20 cellular contexts compared by ENCODE assay signal in the genomic region with DNA sequence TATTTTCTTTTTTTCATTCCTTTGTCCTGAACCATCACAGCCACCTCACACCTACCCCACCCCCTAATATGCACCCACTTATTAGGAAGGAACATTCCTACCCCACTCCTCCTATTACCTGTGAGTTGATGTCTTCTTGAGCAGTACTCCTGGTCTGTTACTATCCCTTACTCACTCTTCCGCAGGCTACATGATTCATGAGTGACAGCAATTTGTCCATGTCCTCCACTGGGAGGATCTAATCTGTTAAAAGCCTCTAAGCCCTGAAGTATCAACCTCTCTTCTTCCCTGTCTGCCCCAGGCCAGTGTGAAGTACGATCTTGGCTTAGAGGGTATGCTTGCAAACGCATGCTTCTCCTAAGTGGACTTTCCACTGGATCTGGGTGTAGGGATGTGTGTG.
A peak's percentile ranks its signal among the peaks of the same experiment; 100 is the strongest.
DNase-seq lines count a peak whose midpoint lies in the region; ATAC-seq, FAIRE-seq and TF ChIP-seq lines count a peak whose summit lies in the region.
"Had no signal": no experiment of that assay in that cellular context is flagged by ENCODE, and none has a peak within 500 bp of the region (broad histone marks: within the 10 kb centered on the region; RNA-seq: fewer than 3 reads in every experiment).

No MANE protein-coding gene starts in this region.

- H3K9ac ChIP-seq in PC-3 (ENCODE audit: low read length), result no peak overlapping the region

- H4K20me1 ChIP-seq in PC-3 (ENCODE audit: low read length), result no peaks in the 10 kb centered on the region

- H3F3A ChIP-seq in PC-3 (ENCODE audit: low read length, unreplicated experiment), result no peaks in the 10 kb centered on the region

- H2AFZ ChIP-seq in PC-3 (ENCODE audit: low read length), result no peak overlapping the region
- H2AFZ ChIP-seq: GM23338 had no signal

- TF ChIP-seq POLR2A in heart left ventricle (IDR thresholded peaks at IDR 0.05), result no peak

- POLR2A ChIA-PET in PC-3 (lab: Charles Lee; ENCODE audit: unreplicated experiment), result no interaction called here

- H3K4me3 ChIP-seq in PC-3 (ENCODE audit: low read length) (no peak overlapping the region), bronchial epithelial cell (ENCODE audit: low read depth, low read length) (no peak overlapping the region), heart left ventricle (no peak overlapping the region)
- H3K4me3 ChIP-seq: GM23338 had no signal

- H3K9me3 ChIP-seq in PC-3 (ENCODE audit: low read length), result no peaks in the 10 kb centered on the region
- H3K9me3 ChIP-seq in heart left ventricle, result no peaks in the 10 kb centered on the region
- H3K9me3 ChIP-seq: BE2C had no signal

- DNase-seq in activated naive CD4-positive, alpha-beta T cell treated with anti-CD3 and anti-CD28 coated beads, Interleukin-2, amount 10 ng/mL, durations not matched to agents 7 days and 5 days, result no peak
- DNase-seq in activated naive CD4-positive, alpha-beta T cell treated with Interleukin-2 at 50 U/mL for 16 hours, result no peak
- peak; percentile 50 for DNase-seq in PC-3
- peak; percentile 4 for DNase-seq in bronchial epithelial cell (ENCODE audit: low read depth)
- no peak for DNase-seq in LoVo (ENCODE audit: low spot score)
- DNase-seq in DMS 273 (lab: John Stamatoyannopoulos, UW; ENCODE audit: unreplicated experiment), result no peak
- DNase-seq in heart left ventricle, result no peak
- DNase-seq: ACHN; BE2C; C1 segment of cervical spinal cord; CD4-positive, CD25-positive, alpha-beta regulatory T cell; CD8-positive, alpha-beta memory T cell; COR-L47; GDM1; HCEC 1CT had no signal

- H3K4me2 ChIP-seq in PC-3 (ENCODE audit: low read length), result no peak overlapping the region
- H3K4me2 ChIP-seq: GM23338 had no signal

- H3K27me3 Mint-ChIP-seq in activated naive CD4-positive, alpha-beta T cell treated with anti-CD3 and anti-CD28 coated beads, Interleukin-2, amount 10 ng/mL, durations not matched to agents 7 days and 5 days, result no peaks in the 10 kb centered on the region

- BruUV-seq in PC-3 (replicated peaks; lab: Mats Ljungman, UMichigan), result no TSS peak

- H3K27ac ChIP-seq in PC-3 (ENCODE audit: low read length), result no peak overlapping the region
- H3K27ac ChIP-seq in heart left ventricle, result no peak overlapping the region

- no peaks in the 10 kb centered on the region for H3K36me3 Mint-ChIP-seq in activated naive CD4-positive, alpha-beta T cell treated with anti-CD3 and anti-CD28 coated beads, Interleukin-2, amount 10 ng/mL, durations not matched to agents 7 days and 5 days
- H3K36me3 Mint-ChIP-seq: CD4-positive, CD25-positive, alpha-beta regulatory T cell had no signal

- H3K36me3 ChIP-seq in PC-3 (ENCODE audit: low read depth, low read length) (no peaks in the 10 kb centered on the region), bronchial epithelial cell (ENCODE audit: control insufficient read depth, insufficient read depth, low read length) (no peaks in the 10 kb centered on the region), heart left ventricle (no peaks in the 10 kb centered on the region)
- H3K36me3 ChIP-seq: BE2C had no signal

- no peaks in the 10 kb centered on the region for H3K79me2 ChIP-seq in PC-3 (ENCODE audit: low read length)

- WGBS in heart left ventricle, 4 donors, result 71 to 98% (median 94%) methylated on average over 3 of the region's 3 CpGs

- no peaks in the 10 kb centered on the region for H3K27me3 ChIP-seq in PC-3 (ENCODE audit: low read length)
- no peaks in the 10 kb centered on the region for H3K27me3 ChIP-seq in bronchial epithelial cell (ENCODE audit: control insufficient read depth, insufficient read depth, low read length)
- no peaks in the 10 kb centered on the region for H3K27me3 ChIP-seq in heart left ventricle
- H3K27me3 ChIP-seq: BE2C had no signal

- ATAC-seq in PC-3, result no peak
- ATAC-seq in heart left ventricle, result no peak
- ATAC-seq: GM23338 had no signal

- H3K9me3 Mint-ChIP-seq in activated naive CD4-positive, alpha-beta T cell treated with anti-CD3 and anti-CD28 coated beads, Interleukin-2, amount 10 ng/mL, durations not matched to agents 7 days and 5 days, result peaks cover 6% of the 10 kb centered on the region
- H3K9me3 Mint-ChIP-seq: CD8-positive, alpha-beta memory T cell; GM23338 had no signal

- H3K9me2 ChIP-seq in PC-3 (replicated peaks; ENCODE audit: low read length), result no peaks in the 10 kb centered on the region

- no peak overlapping the region for H3K4me3 Mint-ChIP-seq in activated naive CD4-positive, alpha-beta T cell treated with anti-CD3 and anti-CD28 coated beads, Interleukin-2, amount 10 ng/mL, durations not matched to agents 7 days and 5 days
- H3K4me3 Mint-ChIP-seq: CD8-positive, alpha-beta memory T cell; GM23338 had no signal

- intact Hi-C loops in PC-3 (cut with micrococcal nuclease) (no loop called here), heart left ventricle (cut with DNase I) (no loop called here)

- H3K4me1 ChIP-seq in PC-3 (ENCODE audit: insufficient read depth, low read length) (peaks cover 8% of the 10 kb centered on the region), heart left ventricle (peaks cover 0 to 22% (median 0%) of the 10 kb centered on the region in 12 donors)
- H3K4me1 ChIP-seq: BE2C had no signal

- TF ChIP-seq CTCF in PC-3 (conservative IDR thresholded peaks at IDR 0.05; ENCODE audit: low read depth, low read length) (no peak), bronchial epithelial cell (IDR thresholded peaks at IDR 0.05; ENCODE audit: insufficient read depth, low read length, severe bottlenecking) (no peak), heart left ventricle (IDR thresholded peaks at IDR 0.05) (no peak)

- H3K4me1 Mint-ChIP-seq in activated naive CD4-positive, alpha-beta T cell treated with anti-CD3 and anti-CD28 coated beads, Interleukin-2, amount 10 ng/mL, durations not matched to agents 7 days and 5 days, result peaks cover 21% of the 10 kb centered on the region
- H3K4me1 Mint-ChIP-seq: GM23338 had no signal

- CTCF ChIA-PET in activated naive CD4-positive, alpha-beta T cell treated with anti-CD3 and anti-CD28 coated beads, Interleukin-2, amount 10 ng/mL, durations not matched to agents 7 days and 5 days (lab: Charles Lee), result interaction anchor here (0.6 kb wide), 1 partner anchor 20 kb away, joined by 3 read pairs; no protein-coding TSS in a partner anchor
- CTCF ChIA-PET in PC-3 (lab: Charles Lee), result no interaction called here

- H3K27ac Mint-ChIP-seq in activated naive CD4-positive, alpha-beta T cell treated with anti-CD3 and anti-CD28 coated beads, Interleukin-2, amount 10 ng/mL, durations not matched to agents 7 days and 5 days, result peak overlapping the region; percentile 79
- H3K27ac Mint-ChIP-seq: CD4-positive, CD25-positive, alpha-beta regulatory T cell; GM23338 had no signal

- no peak for FAIRE-seq in bronchial epithelial cell (lab: Jason Lieb, UNC)
- FAIRE-seq: A204.1, GM12892, GM18507, H54 had no signal

Comparison
In these comparisons a context has a peak if more than half of its experiments do, and no peak if none do; other contexts are left out.
1. DNase-seq: peak in PC-3 (single experiment) and bronchial epithelial cell (single experiment); none in activated naive CD4-positive, alpha-beta T cell treated with anti-CD3 and anti-CD28 coated beads, Interleukin-2, amount 10 ng/mL, durations not matched to agents 7 days and 5 days (single experiment), activated naive CD4-positive, alpha-beta T cell treated with Interleukin-2 at 50 U/mL for 16 hours (single experiment), LoVo (single experiment), DMS 273 (single experiment) and heart left ventricle (0 of 5).